In the genomic region with DNA sequence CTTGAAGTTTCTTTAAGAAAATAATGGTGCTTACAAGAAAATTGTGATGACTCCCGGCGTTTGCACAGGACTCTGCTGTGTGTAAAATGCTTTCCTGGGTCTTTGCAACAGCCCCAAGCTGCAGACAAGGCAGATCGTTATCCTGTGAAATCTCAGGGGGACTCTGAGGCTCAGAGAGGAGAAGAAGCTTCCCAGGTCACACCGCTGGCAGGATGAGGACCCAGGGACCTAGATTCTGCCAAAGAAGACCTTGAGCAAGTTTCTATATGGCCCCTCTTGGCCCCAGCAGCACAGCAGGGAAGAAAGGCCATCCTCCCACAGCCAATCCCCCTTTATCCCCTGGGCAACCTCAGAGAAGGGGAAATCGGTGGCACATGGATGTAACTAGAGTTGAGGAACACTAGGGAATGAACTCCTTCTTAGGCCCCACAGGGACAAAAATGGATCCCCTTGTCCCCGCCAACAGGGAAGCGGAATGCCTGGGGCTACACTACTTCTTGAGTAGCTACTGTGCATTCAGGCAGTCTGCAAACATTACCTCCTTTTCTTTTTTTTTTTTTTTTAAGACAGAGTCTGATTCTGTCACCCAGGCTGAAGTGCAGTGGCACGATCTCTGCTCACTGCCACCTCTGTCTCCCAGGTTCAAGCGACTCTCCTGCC, we compare ENCODE assay signal across 14 cellular contexts.
A peak's percentile ranks its signal among the peaks of the same experiment; 100 is the strongest.
DNase-seq lines count a peak whose midpoint lies in the region; FAIRE-seq and TF ChIP-seq lines count a peak whose summit lies in the region.
"Had no signal": no experiment of that assay in that cellular context is flagged by ENCODE, and none has a peak within 500 bp of the region (broad histone marks: within the 10 kb centered on the region; RNA-seq: fewer than 3 reads in every experiment).

No MANE protein-coding gene starts in this region.

- TF ChIP-seq CTCF in colonic mucosa (IDR thresholded peaks at IDR 0.05) (no peak), nephron progenitor cell (IDR thresholded peaks at IDR 0.05) (no peak)

- H3K4me1 ChIP-seq in colonic mucosa (no peaks in the 10 kb centered on the region), stomach smooth muscle (ENCODE audit: control insufficient read depth, insufficient read depth, low read length) (peaks cover 56% of the 10 kb centered on the region)

- no peaks in the 10 kb centered on the region for H3K9me3 Mint-ChIP-seq in nephron progenitor cell
- H3K9me3 Mint-ChIP-seq: CD4-positive, alpha-beta memory T cell; stimulated activated naive CD8-positive, alpha-beta T cell treated with anti-CD3 and anti-CD28 coated beads, Interleukin-15, amount 100 ng/mL, for 72 hours had no signal

- H3K36me3 Mint-ChIP-seq in nephron progenitor cell (ENCODE audit: low read depth) = no peaks in the 10 kb centered on the region
- H3K36me3 Mint-ChIP-seq: CD4-positive, alpha-beta memory T cell had no signal

- H3K27ac ChIP-seq in colonic mucosa = peak overlapping the region; percentile 40
- H3K27ac ChIP-seq in stomach smooth muscle (ENCODE audit: low read length) = peak overlapping the region; percentile 90
- H3K27ac ChIP-seq: 22Rv1, WERI-Rb-1 had no signal

- H3K4me3 ChIP-seq in colonic mucosa (no peak overlapping the region), stomach smooth muscle (ENCODE audit: low read length in 2 of 2) (peak overlapping the region in 1 of 2 donors; percentile 44)

- no peak overlapping the region for H3K4me3 Mint-ChIP-seq in nephron progenitor cell
- H3K4me3 Mint-ChIP-seq: CD4-positive, alpha-beta memory T cell; stimulated activated naive CD8-positive, alpha-beta T cell treated with anti-CD3 and anti-CD28 coated beads, Interleukin-15, amount 100 ng/mL, for 72 hours had no signal

- H3K4me1 Mint-ChIP-seq in nephron progenitor cell = peaks cover 95% of the 10 kb centered on the region

- H3K27ac Mint-ChIP-seq in nephron progenitor cell = peak overlapping the region; percentile 96
- H3K27ac Mint-ChIP-seq: CD4-positive, alpha-beta memory T cell had no signal

- H3K9me3 ChIP-seq in colonic mucosa (no peaks in the 10 kb centered on the region), stomach smooth muscle (ENCODE audit: control insufficient read depth in 2 of 2, low read length in 2 of 2) (no peaks in the 10 kb centered on the region)

- peaks cover 7% of the 10 kb centered on the region for H3K27me3 Mint-ChIP-seq in nephron progenitor cell (ENCODE audit: low read depth, poor library complexity)

- TF ChIP-seq POLR2A in GM12892 (IDR thresholded peaks at IDR 0.05; ENCODE audit: low read depth, low read length) = no peak

- H3K9ac ChIP-seq in colonic mucosa (ENCODE audit: low read depth in 2 of 2, low read length in 2 of 2) (no peak overlapping the region), stomach smooth muscle (ENCODE audit: low read length in 2 of 2) (peak overlapping the region; percentile 36 to 60)

- no peaks in the 10 kb centered on the region for H3K27me3 ChIP-seq in colonic mucosa
- H3K27me3 ChIP-seq in stomach smooth muscle (ENCODE audit: control insufficient read depth in 1 of 2, insufficient read depth in 2 of 2, low read length in 2 of 2) = no peaks in the 10 kb centered on the region

- H3K36me3 ChIP-seq in colonic mucosa (no peaks in the 10 kb centered on the region), stomach smooth muscle (ENCODE audit: control insufficient read depth in 2 of 2, insufficient read depth in 2 of 2, low read length in 2 of 2) (no peaks in the 10 kb centered on the region)
- H3K36me3 ChIP-seq: WERI-Rb-1 had no signal

- intact Hi-C loops in colonic mucosa (cut with DNase I) = no loop called here

- no peak for FAIRE-seq in GM12892 (lab: Jason Lieb, UNC)

- DNase-seq in NCI-H2171 treated with DMSO at 0.1 percent for 48 hours (lab: John Stamatoyannopoulos, UW) = peak; percentile 37
- DNase-seq in NCI-H2171 (lab: John Stamatoyannopoulos, UW) = no peak
- DNase-seq in colonic mucosa = no peak
- DNase-seq in nephron progenitor cell = no peak
- no peak for DNase-seq in GM12892 (ENCODE audit: insufficient read length)
- DNase-seq in middle frontal gyrus (ENCODE audit: extremely low spot score, low spot score) = no peak
- DNase-seq in NOMO-1 (lab: John Stamatoyannopoulos, UW; ENCODE audit: unreplicated experiment in 2 of 2) = no peak
- DNase-seq: CD4-positive, alpha-beta memory T cell; H7; NK-92 treated with Interleukin-12 subunit alpha and Interleukin-12 subunit beta, amount 100 ng/mL, for 24 hours; stimulated activated naive CD8-positive, alpha-beta T cell treated with anti-CD3 and anti-CD28 coated beads, Interleukin-15, amount 100 ng/mL, for 72 hours; WERI-Rb-1 had no signal

Comparison
In these comparisons a context has a peak if more than half of its experiments do, and no peak if none do; other contexts are left out.
1. H3K9ac ChIP-seq: peak in stomach smooth muscle (2 of 2); none in colonic mucosa (0 of 2).